In genomic region chr22:23157560-23158515, GRCh38 we compare ENCODE assay signal across 1 cellular context.
TF ChIP-seq lines count a peak whose summit lies in the region.

No MANE protein-coding gene starts in this region.

TF ChIP-seq in HepG2, 621 proteins besides CTCF, POLR2A, EP300 and RAD21 (continued from another document and continues in another):
- TF ChIP-seq BCLAF1 (IDR thresholded peaks at IDR 0.05) (no peak), CREM (IDR thresholded peaks at IDR 0.05) (0 out of 2 replicates have a peak, but pooled peaks have one; percentile 22), CREM (CRISPR knock-in tag; IDR thresholded peaks at IDR 0.05) (no peak), ZBTB40 (IDR thresholded peaks at IDR 0.05) (no peak), ZBTB40 (CRISPR knock-in tag; IDR thresholded peaks at IDR 0.05) (peak; percentile 40; the same call in 1 of the 2 replicates), ZNF768 (CRISPR knock-in tag; IDR thresholded peaks at IDR 0.05) (0 out of 2 replicates have a peak, but pooled peaks have one; percentile 20), ZNF629 (CRISPR knock-in tag; conservative IDR thresholded peaks at IDR 0.05) (peak; percentile 97), ARID4A (CRISPR knock-in tag; IDR thresholded peaks at IDR 0.05; ENCODE audit: borderline replicate concordance) (peak; percentile 44; the same call in 1 of the 2 replicates), CREB1 (IDR thresholded peaks at IDR 0.05) (no peak), CREB1 (CRISPR knock-in tag; IDR thresholded peaks at IDR 0.05) (no peak), ZBTB10 (CRISPR knock-in tag; IDR thresholded peaks at IDR 0.05; ENCODE audit: borderline replicate concordance) (no peak), TSC22D2 (CRISPR knock-in tag; IDR thresholded peaks at IDR 0.05; ENCODE audit: borderline replicate concordance) (0 out of 2 replicates have a peak, but pooled peaks have one; percentile 30), TBX2 (CRISPR knock-in tag; IDR thresholded peaks at IDR 0.05; ENCODE audit: borderline replicate concordance) (peak; percentile 58; the same call in 1 of the 2 replicates), KDM1A (CRISPR knock-in tag; IDR thresholded peaks at IDR 0.05) (peak; percentile 65), CCAR2 (optimal IDR thresholded peaks at IDR 0.05; ENCODE audit: low read depth, low read length) (no peak), ZHX2 (IDR thresholded peaks at IDR 0.05; ENCODE audit: low read depth) (0 out of 2 replicates have a peak, but pooled peaks have one; percentile 2), ZHX2 (CRISPR knock-in tag; IDR thresholded peaks at IDR 0.05; ENCODE audit: borderline replicate concordance) (no peak), TCF12 (IDR thresholded peaks at IDR 0.05) (no peak), TCF12 (CRISPR knock-in tag; IDR thresholded peaks at IDR 0.05) (no peak), ZNF567 (CRISPR knock-in tag; IDR thresholded peaks at IDR 0.05; ENCODE audit: borderline replicate concordance) (no peak), PHF20 (CRISPR knock-in tag; IDR thresholded peaks at IDR 0.05) (0 out of 2 replicates have a peak, but pooled peaks have one; percentile 35), RBM39 (IDR thresholded peaks at IDR 0.05; ENCODE audit: low read depth, low read length, poor library complexity, severe bottlenecking) (no peak), SOX5 (CRISPR knock-in tag; IDR thresholded peaks at IDR 0.05; ENCODE audit: borderline replicate concordance) (peak; percentile 37; the same call in 1 of the 2 replicates), ZNF552 (CRISPR knock-in tag; IDR thresholded peaks at IDR 0.05; ENCODE audit: borderline replicate concordance) (no peak), HMGA1 (CRISPR knock-in tag; conservative IDR thresholded peaks at IDR 0.05) (no peak), LBX2 (CRISPR knock-in tag; IDR thresholded peaks at IDR 0.05; ENCODE audit: borderline replicate concordance) (no peak), GATAD2A (CRISPR knock-in tag; IDR thresholded peaks at IDR 0.05) (peak; percentile 22; the same call in 1 of the 2 replicates), AGO1 (IDR thresholded peaks at IDR 0.05; ENCODE audit: low read depth, low read length, poor library complexity, severe bottlenecking) (peak; percentile 59), TP53 (CRISPR knock-in tag; conservative IDR thresholded peaks at IDR 0.05) (no peak)
